In genomic region chr7:22441157-22441556, GRCh38 we compare ENCODE assay signal across 22 cellular contexts. TPM values are rescaled to one million over a fixed set of nuclear protein-coding genes. Genes with fewer than 3 reads are reported as not detected.
DNase-seq lines count a peak whose midpoint lies in the region; ATAC-seq, FAIRE-seq and TF ChIP-seq lines count a peak whose summit lies in the region.
"Had no signal": no experiment of that assay in that cellular context is flagged by ENCODE, and none has a peak within 500 bp of the region (broad histone marks: within the 10 kb centered on the region; RNA-seq: fewer than 3 reads in every experiment).

No MANE protein-coding gene starts in this region.

- no peak overlapping the region for H3K4me2 ChIP-seq in HepG2 (ENCODE audit: low read depth, low read length)
- 0 out of 2 replicates have a peak overlapping the region, but pooled peaks have one; percentile 11 for H3K4me2 ChIP-seq in OCI-LY1 (ENCODE audit: low read length)
- no peak overlapping the region for H3K4me2 ChIP-seq in endothelial cell of umbilical vein (ENCODE audit: insufficient read depth, low read length)

- TF ChIP-seq RAD21 in HepG2 (CRISPR knock-in tag; IDR thresholded peaks at IDR 0.05): no peak

- H3K9me3 Mint-ChIP-seq in activated T-cell treated with anti-CD3 and anti-CD28 coated beads, Interleukin-2, amount 50 U/mL, for 24 hours: no peaks in the 10 kb centered on the region
- H3K9me3 Mint-ChIP-seq: CD8-positive, alpha-beta T cell had no signal

- H3K27ac ChIP-seq in HepG2 (ENCODE audit: extremely low read length, insufficient read depth, low read length) (peak overlapping the region; percentile 96), right lobe of liver (no peak overlapping the region), OCI-LY1 (ENCODE audit: low read depth, low read length, poor library complexity, severe bottlenecking) (peak overlapping the region; percentile 95), endothelial cell of umbilical vein (ENCODE audit: insufficient read depth, low read depth, low read length) (no peak overlapping the region)
- H3K27ac ChIP-seq: HL-60, SJSA1 had no signal

- H3K79me2 ChIP-seq in HepG2 (ENCODE audit: insufficient read depth, low read length) (no peaks in the 10 kb centered on the region), OCI-LY1 (ENCODE audit: insufficient read depth, low read length) (no peaks in the 10 kb centered on the region), endothelial cell of umbilical vein (ENCODE audit: control insufficient read depth, insufficient read depth, low read length) (peaks cover 14% of the 10 kb centered on the region)

- 97% methylated on average over 3 of the region's 3 CpGs for WGBS in HepG2 (ENCODE audit: low lambda C conversion rate)
- WGBS in right lobe of liver (ENCODE audit: insufficient coverage, low coverage, low lambda C conversion rate, missing lambda C conversion rate): 94% methylated on average over 3 of the region's 3 CpGs

- TF ChIP-seq CTCF in HepG2 (CRISPR knock-in tag; IDR thresholded peaks at IDR 0.05): no peak
- no peak for TF ChIP-seq CTCF in right lobe of liver (IDR thresholded peaks at IDR 0.05)
- no peak for TF ChIP-seq CTCF in OCI-LY1 (IDR thresholded peaks at IDR 0.05; ENCODE audit: low read length)
- TF ChIP-seq CTCF in endothelial cell of umbilical vein (IDR thresholded peaks at IDR 0.05; ENCODE audit: extremely low read depth in 1 of 2, insufficient read depth in 1 of 2, low read depth in 1 of 2, low read length in 2 of 2): no peak

- H3K27me3 ChIP-seq in HepG2 (ENCODE audit: control insufficient read depth in 1 of 2, insufficient read depth in 2 of 2, low read length in 2 of 2): no peaks in the 10 kb centered on the region
- no peaks in the 10 kb centered on the region for H3K27me3 ChIP-seq in right lobe of liver
- H3K27me3 ChIP-seq in OCI-LY1 (ENCODE audit: insufficient read depth, low read length): no peaks in the 10 kb centered on the region
- H3K27me3 ChIP-seq in endothelial cell of umbilical vein (ENCODE audit: control insufficient read depth in 2 of 2, insufficient read depth in 2 of 2, low read length in 2 of 2): no peaks in the 10 kb centered on the region
- H3K27me3 ChIP-seq: SJSA1 had no signal

- POLR2A ChIA-PET in HepG2 (lab: Yijun Ruan, JAX): no interaction called here
- POLR2A ChIA-PET in endothelial cell of umbilical vein (lab: Charles Lee): no interaction called here

- ATAC-seq in HepG2: no peak
- no peak for ATAC-seq in right lobe of liver
- no peak for ATAC-seq in HG02759 (IDR thresholded peaks at IDR 0.05; ENCODE audit: unreplicated experiment)
- ATAC-seq in GM21528 (IDR thresholded peaks at IDR 0.05; ENCODE audit: low FRiP score, unreplicated experiment): no peak
- ATAC-seq: CD8-positive, alpha-beta T cell; GM12878 had no signal

- no peak overlapping the region for H3K4me3 ChIP-seq in HepG2 (replicated peaks in 1 of 3; ENCODE audit: insufficient read depth in 1 of 3, low read depth in 2 of 3, low read length in 3 of 3)
- no peak overlapping the region for H3K4me3 ChIP-seq in right lobe of liver
- no peak overlapping the region for H3K4me3 ChIP-seq in OCI-LY1 (ENCODE audit: low read depth, low read length, poor library complexity, severe bottlenecking)
- H3K4me3 ChIP-seq in endothelial cell of umbilical vein (replicated peaks in 1 of 3; ENCODE audit: insufficient read depth in 1 of 3, low read depth in 1 of 3, low read length in 3 of 3): no peak overlapping the region
- H3K4me3 ChIP-seq: GM12878, SJSA1 had no signal

- H3K9me1 ChIP-seq in endothelial cell of umbilical vein (replicated peaks; ENCODE audit: control insufficient read depth, extremely low read depth, insufficient read depth, low read length): no peaks in the 10 kb centered on the region

- H3K9me3 ChIP-seq in HepG2 (ENCODE audit: low read length) (no peaks in the 10 kb centered on the region), right lobe of liver (no peaks in the 10 kb centered on the region), OCI-LY1 (ENCODE audit: low read length) (0 out of 2 replicates have a peak, but pooled peaks cover 5% of the 10 kb centered on the region), endothelial cell of umbilical vein (replicated peaks; ENCODE audit: control insufficient read depth, insufficient read depth, low read length) (no peaks in the 10 kb centered on the region)
- H3K9me3 ChIP-seq: SJSA1 had no signal

- H3K9me2 ChIP-seq in OCI-LY1 (ENCODE audit: low read depth, low read length): no peaks in the 10 kb centered on the region

- no peak overlapping the region for H3K4me3 Mint-ChIP-seq in activated T-cell treated with anti-CD3 and anti-CD28 coated beads, Interleukin-2, amount 50 U/mL, for 24 hours
- H3K4me3 Mint-ChIP-seq: CD8-positive, alpha-beta T cell had no signal

- H3K36me3 ChIP-seq in HepG2 (replicated peaks in 1 of 2; ENCODE audit: control insufficient read depth in 1 of 2, insufficient read depth in 2 of 2, low read length in 2 of 2) (no peaks in the 10 kb centered on the region), right lobe of liver (no peaks in the 10 kb centered on the region), OCI-LY1 (ENCODE audit: insufficient read depth, low read length) (no peaks in the 10 kb centered on the region), endothelial cell of umbilical vein (ENCODE audit: control insufficient read depth in 2 of 2, extremely low read depth in 1 of 2, insufficient read depth in 2 of 2, low read length in 2 of 2) (no peaks in the 10 kb centered on the region)
- H3K36me3 ChIP-seq: SJSA1 had no signal

- H3K4me1 ChIP-seq in HepG2 (ENCODE audit: insufficient read depth, low read length): peaks cover 53% of the 10 kb centered on the region
- H3K4me1 ChIP-seq in right lobe of liver: no peaks in the 10 kb centered on the region
- peaks cover 84% of the 10 kb centered on the region for H3K4me1 ChIP-seq in OCI-LY1 (ENCODE audit: insufficient read depth, low read length, severe bottlenecking)
- H3K4me1 ChIP-seq in endothelial cell of umbilical vein (ENCODE audit: control insufficient read depth, extremely low read depth, insufficient read depth, low read length): peaks cover 45% of the 10 kb centered on the region
- H3K4me1 ChIP-seq: SJSA1 had no signal

- no peak overlapping the region for H3K27ac Mint-ChIP-seq in activated T-cell treated with anti-CD3 and anti-CD28 coated beads, Interleukin-2, amount 50 U/mL, for 24 hours
- H3K27ac Mint-ChIP-seq: CD8-positive, alpha-beta T cell had no signal

- in situ Hi-C loops in HepG2 (cut with HindIII; ENCODE audit: extremely low pct_ligation_motif_present, low pct_unique_long_range_greater_than_20kb): loop anchor here (5.0 kb wide), 1 partner anchor 89 kb away; no protein-coding TSS in a partner anchor

- DNase-seq in HepG2 (ENCODE audit: low spot score) (no peak), right lobe of liver (no peak), endothelial cell of umbilical vein (ENCODE audit: low read depth, low spot score) (peak; percentile 53)
- DNase-seq in activated T-cell treated with anti-CD3 and anti-CD28 coated beads, Interleukin-2, amount 50 U/mL, for 24 hours: no peak
- DNase-seq: C1 segment of cervical spinal cord; CD8-positive, alpha-beta T cell; HCEC 1CT; NCI-H1092 treated with DMSO at 0.1 percent for 48 hours; NCI-H1436; NCI-H187 treated with DMSO at 0.1 percent for 48 hours; NCI-H2171 treated with DMSO at 0.1 percent for 48 hours; NCI-H524; NCI-H774; Right ventricle myocardium superior; RPMI8226 had no signal

- TF ChIP-seq POLR2A in HepG2 (IDR thresholded peaks at IDR 0.05; ENCODE audit: insufficient read depth in 1 of 2, low read depth in 2 of 2, low read length in 2 of 2) (no peak), right lobe of liver (IDR thresholded peaks at IDR 0.05) (no peak), endothelial cell of umbilical vein (IDR thresholded peaks at IDR 0.05; ENCODE audit: low read depth, low read length) (no peak)

- peaks cover 5% of the 10 kb centered on the region for H3K27me3 Mint-ChIP-seq in activated T-cell treated with anti-CD3 and anti-CD28 coated beads, Interleukin-2, amount 50 U/mL, for 24 hours

- H3K9ac ChIP-seq in HepG2 (ENCODE audit: insufficient read depth, low read depth, low read length): no peak overlapping the region
- peak overlapping the region; percentile 34 for H3K9ac ChIP-seq in OCI-LY1 (ENCODE audit: low read length)
- H3K9ac ChIP-seq in endothelial cell of umbilical vein (replicated peaks; ENCODE audit: extremely low read depth, insufficient read depth, low read length): no peak overlapping the region

- dilution Hi-C loops in endothelial cell of umbilical vein (cut with MboI; ENCODE audit: extremely low pct_ligation_motif_present, low sequenced_read_pairs): no loop called here

- BruUV-seq in HepG2 (replicated peaks; lab: Mats Ljungman, UMichigan) (no TSS peak), endothelial cell of umbilical vein (replicated peaks; lab: Mats Ljungman, UMichigan) (no TSS peak)

- H3K4me1 Mint-ChIP-seq in activated T-cell treated with anti-CD3 and anti-CD28 coated beads, Interleukin-2, amount 50 U/mL, for 24 hours (ENCODE audit: low read depth): peaks cover 14% of the 10 kb centered on the region

- H2AFZ ChIP-seq in HepG2 (ENCODE audit: low read length) (no peak overlapping the region), OCI-LY1 (ENCODE audit: low read length) (no peak overlapping the region), endothelial cell of umbilical vein (ENCODE audit: low read depth, low read length) (no peak overlapping the region)

- no peaks in the 10 kb centered on the region for H4K20me1 ChIP-seq in HepG2 (ENCODE audit: insufficient read depth, low read length)
- H4K20me1 ChIP-seq in OCI-LY1 (ENCODE audit: insufficient read depth, low read length): no peaks in the 10 kb centered on the region
- no peaks in the 10 kb centered on the region for H4K20me1 ChIP-seq in endothelial cell of umbilical vein (replicated peaks; ENCODE audit: control insufficient read depth, extremely low read depth, insufficient read depth, low read length)

- FAIRE-seq in HepG2 (lab: Jason Lieb, UNC) (no peak), endothelial cell of umbilical vein (lab: Jason Lieb, UNC) (peak; percentile 18)
- FAIRE-seq: GM12878, H1 had no signal

- CTCF ChIA-PET in HepG2 (lab: Yijun Ruan, JAX; ENCODE audit: low intra/inter-chr PET ratio, low total read pairs): no interaction called here
- CTCF ChIA-PET in endothelial cell of umbilical vein (lab: Charles Lee): interaction anchor here (1.3 kb wide), 1 partner anchor 10 kb away, joined by 5 read pairs; no protein-coding TSS in a partner anchor

- intact Hi-C loops in HepG2 (cut with micrococcal nuclease; ENCODE audit: unreplicated experiment): loop anchor here (5.0 kb wide), 1 partner anchor 571 kb away; the partner anchor contains the start of gene HYCC1
- intact Hi-C loops in right lobe of liver (cut with DNase I): no loop called here
- intact Hi-C loops in endothelial cell of umbilical vein (cut with micrococcal nuclease): loop anchor here (10.0 kb wide), 2 partner anchors 144 to 224 kb away; no protein-coding TSS in a partner anchor

- H3F3A ChIP-seq in OCI-LY1 (ENCODE audit: insufficient read depth, low read length): peaks cover 7% of the 10 kb centered on the region; the same call in 1 of the 2 replicates

- TF ChIP-seq EP300 in HepG2 (IDR thresholded peaks at IDR 0.05; ENCODE audit: low read depth in 2 of 2, low read length in 2 of 2) (no peak), HepG2 (CRISPR knock-in tag; IDR thresholded peaks at IDR 0.05; ENCODE audit: borderline replicate concordance) (no peak)

- H3K36me3 Mint-ChIP-seq in activated T-cell treated with anti-CD3 and anti-CD28 coated beads, Interleukin-2, amount 50 U/mL, for 24 hours (ENCODE audit: low read depth): no peaks in the 10 kb centered on the region
- H3K36me3 Mint-ChIP-seq: CD8-positive, alpha-beta T cell had no signal

RNA-seq across cellular contexts. Expression of gene STEAP1B, which starts 58.8 kb away (rescaled TPM):
- not detected in 2 replicates for total RNA-seq in HepG2 (2016; rRNA removed; fragmentation: Illumina TruSeq; extraction: Trizol)
- total RNA-seq in HepG2 (2016; cell fraction: cytosol; rRNA removed; fragmentation: Illumina TruSeq; extraction: Trizol; ENCODE audit: low read depth): not detected in 2 replicates
- total RNA-seq in HepG2 (2016; cell fraction: insoluble cytoplasmic fraction; rRNA removed; fragmentation: Illumina TruSeq; extraction: Trizol): not detected in 2 replicates
- total RNA-seq in HepG2 (2016; cell fraction: membrane; rRNA removed; fragmentation: Illumina TruSeq; extraction: Trizol): not detected in 2 replicates
- total RNA-seq in HepG2 (2016; cell fraction: nucleus; rRNA removed; fragmentation: Illumina TruSeq; extraction: Trizol): not detected in 2 replicates
- polyA plus RNA-seq in HepG2 (2011; rRNA removed): not detected in 2 replicates
- polyA plus RNA-seq in HepG2 (2011; cell fraction: cytosol; rRNA removed): not detected in 2 replicates
- not detected in 2 replicates for polyA plus RNA-seq in HepG2 (2011; cell fraction: nucleus; rRNA removed)
- not detected in 2 replicates for polyA plus RNA-seq in HepG2 (2012)
- not detected in 2 replicates for polyA plus RNA-seq in HepG2 (2016; cell fraction: cytosol; fragmentation: Illumina TruSeq; extraction: Trizol; ENCODE audit: low read depth)
- polyA plus RNA-seq in HepG2 (2016; cell fraction: insoluble cytoplasmic fraction; fragmentation: Illumina TruSeq; extraction: Trizol; ENCODE audit: low read depth): not detected in 2 replicates
- polyA plus RNA-seq in HepG2 (2016; cell fraction: membrane; fragmentation: Illumina TruSeq; extraction: Trizol; ENCODE audit: low read depth): not detected in 2 replicates
- not detected in 2 replicates for polyA plus RNA-seq in HepG2 (2016; cell fraction: nucleus; fragmentation: Illumina TruSeq; extraction: Trizol; ENCODE audit: insufficient read depth, low read depth)
- 0.58 TPM in 1 of 2 replicates, not detected in the other for polyA minus RNA-seq in HepG2 (2011; rRNA and poly(A)+ RNA removed; ENCODE audit: low replicate concordance)
- polyA minus RNA-seq in HepG2 (2011; cell fraction: cytosol; rRNA and poly(A)+ RNA removed): not detected in 2 replicates
- 0.37 TPM in 1 of 2 replicates, not detected in the other for polyA minus RNA-seq in HepG2 (2011; cell fraction: nucleus; rRNA and poly(A)+ RNA removed)
- under 1 TPM in 2 of 6 experiments, not detected in 4; 0.25 to 0.60 TPM for total RNA-seq in right lobe of liver
- total RNA-seq in endothelial cell of umbilical vein: 46.1 and 55.4 TPM in 2 replicates
- polyA plus RNA-seq in endothelial cell of umbilical vein: 25.2 and 32.2 TPM in 2 replicates
- polyA plus RNA-seq in endothelial cell of umbilical vein (2011; cell fraction: cytosol; rRNA removed): 36.1 and 46.3 TPM in 2 replicates
- 30.9 and 37.8 TPM in 2 replicates for polyA plus RNA-seq in endothelial cell of umbilical vein (2011; cell fraction: nucleus; rRNA removed)
- 41.2 and 88.7 TPM in 2 replicates for polyA plus RNA-seq in endothelial cell of umbilical vein (2012)
- polyA minus RNA-seq in endothelial cell of umbilical vein: 35.1 and 37.3 TPM in 2 replicates
- polyA minus RNA-seq in endothelial cell of umbilical vein (2011; cell fraction: cytosol; rRNA and poly(A)+ RNA removed): not detected
- 37.3 and 66.7 TPM in 2 replicates for polyA minus RNA-seq in endothelial cell of umbilical vein (2011; cell fraction: nucleus; rRNA and poly(A)+ RNA removed)
- total RNA-seq: CD8-positive, alpha-beta T cell; GM12878 had no signal

Comparison
In these comparisons a context has a peak if more than half of its experiments do, and no peak if none do; other contexts are left out.
1. H3K27ac ChIP-seq: peak in HepG2 (single experiment) and OCI-LY1 (single experiment); none in right lobe of liver (0 of 3) and endothelial cell of umbilical vein (single experiment).
2. intact Hi-C loops: an anchor here in HepG2 (5.0 kb wide) and endothelial cell of umbilical vein (10.0 kb wide); none called in right lobe of liver.
3. RNA of gene STEAP1B, which starts 58.8 kb away (total RNA-seq): 46.1 to 55.4 TPM in endothelial cell of umbilical vein; 0.25 to 0.60 TPM in right lobe of liver and not detected in HepG2; every median in the first group is over 10 times any median in the second.